ENCODE assay signal across 8 cellular contexts in genomic region chr16:57639172-57639571, GRCh38. TPM values are rescaled to one million over a fixed set of nuclear protein-coding genes. Genes with fewer than 3 reads are reported as not detected.
DNase-seq lines count a peak whose midpoint lies in the region; ATAC-seq and TF ChIP-seq lines count a peak whose summit lies in the region.

No MANE protein-coding gene starts in this region.

- peaks cover 2 to 22% (median 12%) of the 10 kb centered on the region in 4 donors for H3K4me1 ChIP-seq in liver (ENCODE audit: control insufficient read depth in 4 of 4, insufficient read depth in 4 of 4, low read length in 3 of 4)

- no peaks in the 10 kb centered on the region for H3K27me3 ChIP-seq in liver (ENCODE audit: control insufficient read depth in 4 of 4, insufficient read depth in 4 of 4, low read length in 3 of 4)

- no peak for TF ChIP-seq CTCF in liver (IDR thresholded peaks at IDR 0.05; ENCODE audit: low read depth, low read length, missing input control)

- 29% methylated on average over 14 of the region's 14 CpGs for WGBS in liver

- no peaks in the 10 kb centered on the region for H3K36me3 ChIP-seq in liver (ENCODE audit: control insufficient read depth in 4 of 4, insufficient read depth in 3 of 4, low read depth in 1 of 4, low read length in 3 of 4)

- no peaks in the 10 kb centered on the region for H3K9me3 ChIP-seq in liver (ENCODE audit: control insufficient read depth in 4 of 4, low read length in 3 of 4)

- ATAC-seq in HG03159 (IDR thresholded peaks at IDR 0.05; ENCODE audit: unreplicated experiment) (no peak), GM21737 (IDR thresholded peaks at IDR 0.05; ENCODE audit: unreplicated experiment) (no peak)

- peak in 5 of 6 experiments; percentile 5 to 27 (median 9) for DNase-seq in stimulated activated naive CD4-positive, alpha-beta T cell (lab: John Stamatoyannopoulos, UW)
- DNase-seq in stimulated activated naive CD4-positive, alpha-beta T cell treated with Interleukin-2 at 50 U/mL for 16 hours (lab: John Stamatoyannopoulos, UW): no peak
- DNase-seq in astrocyte of the hippocampus (ENCODE audit: low read depth, low spot score): peak; percentile 81
- DNase-seq in kidney glomerular epithelial cell (lab: John Stamatoyannopoulos, UW): no peak
- DNase-seq in NOMO-1 treated with DMSO at 0.1 percent for 48 hours (lab: John Stamatoyannopoulos, UW; ENCODE audit: unreplicated experiment): no peak

- TF ChIP-seq RAD21 in liver (IDR thresholded peaks at IDR 0.05): no peak

- H3K4me3 ChIP-seq in liver (ENCODE audit: low read depth in 1 of 3, low read length in 3 of 3): no peak overlapping the region

- H3K27ac ChIP-seq in liver (ENCODE audit: low read depth in 1 of 2, low read length in 2 of 2): no peak overlapping the region

- H3K9ac ChIP-seq in liver (ENCODE audit: low read depth in 1 of 2, low read length in 2 of 2): no peak overlapping the region

TF ChIP-seq in liver, 16 proteins besides CTCF, POLR2A, EP300 and RAD21:
- TF ChIP-seq SP1 (IDR thresholded peaks at IDR 0.05) (peak; percentile 18), EGR1 (IDR thresholded peaks at IDR 0.05; ENCODE audit: low read depth in 2 of 2) (no peak), MAX (IDR thresholded peaks at IDR 0.05) (no peak), ATF3 (IDR thresholded peaks at IDR 0.05) (no peak), NR2F2 (IDR thresholded peaks at IDR 0.05) (no peak), YY1 (IDR thresholded peaks at IDR 0.05) (no peak), FOXA2 (IDR thresholded peaks at IDR 0.05) (no peak), FOXA1 (IDR thresholded peaks at IDR 0.05) (no peak), JUND (IDR thresholded peaks at IDR 0.05) (no peak), REST (IDR thresholded peaks at IDR 0.05) (peak; percentile 23), GABPA (IDR thresholded peaks at IDR 0.05 in 1 of 2, conservative IDR thresholded peaks at IDR 0.05 in 1 of 2) (no peak), RXRA (IDR thresholded peaks at IDR 0.05) (no peak), ZBTB33 (IDR thresholded peaks at IDR 0.05) (no peak), HNF4G (IDR thresholded peaks at IDR 0.05) (no peak), TAF1 (conservative IDR thresholded peaks at IDR 0.05) (no peak), HNF4A (conservative IDR thresholded peaks at IDR 0.05) (peak; percentile 20 to 61)

RNA-seq across cellular contexts. Expression of gene ADGRG1, which starts 10.7 kb away (rescaled TPM):
- total RNA-seq in liver: 1 to 10 TPM; 2.3 to 3.3 TPM
- 1 to 10 TPM; 1.7 to 1.8 TPM for polyA plus RNA-seq in liver

RNA-seq across cellular contexts. Expression of gene ADGRG3, which starts 28.9 kb away (rescaled TPM):
- 1 to 10 TPM; 1.4 to 3.2 TPM for total RNA-seq in liver
- under 1 TPM; 0.52 to 0.63 TPM for polyA plus RNA-seq in liver

RNA-seq across cellular contexts. Expression of gene DRC7, which starts 55.4 kb away (rescaled TPM):
- 1 to 10 TPM in 1 of 2 donors, under 1 TPM in 1; 0.08 to 1.8 TPM for total RNA-seq in liver
- under 1 TPM in 1 of 2 donors, not detected in 1; 0.06 TPM for polyA plus RNA-seq in liver

Comparison
In these comparisons a context has a peak if more than half of its experiments do, and no peak if none do; other contexts are left out.
1. DNase-seq: peak in stimulated activated naive CD4-positive, alpha-beta T cell (5 of 6) and astrocyte of the hippocampus (single experiment); none in stimulated activated naive CD4-positive, alpha-beta T cell treated with Interleukin-2 at 50 U/mL for 16 hours (single experiment), kidney glomerular epithelial cell (single experiment) and NOMO-1 treated with DMSO at 0.1 percent for 48 hours (single experiment).